In the genomic region with DNA sequence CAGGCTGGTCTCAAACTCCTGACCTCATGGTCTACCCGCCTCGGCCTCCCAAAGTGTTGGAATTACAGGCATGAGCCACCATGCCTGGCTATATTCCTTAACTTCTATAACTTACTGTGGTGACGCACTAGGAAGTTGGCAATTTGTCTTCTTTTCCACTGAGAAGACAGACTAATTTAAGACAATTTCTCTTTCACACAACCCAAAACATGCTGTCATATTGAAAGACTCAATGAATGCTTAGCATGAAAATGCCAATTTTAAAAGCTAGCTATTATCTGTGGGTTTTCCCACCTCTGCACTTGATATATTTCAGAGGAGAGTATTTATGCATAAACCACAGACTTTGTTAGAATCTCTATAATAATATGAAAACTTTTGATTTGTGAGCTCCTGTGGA, we compare ENCODE assay signal across 8 cellular contexts.
"Had no signal": no experiment of that assay in that cellular context is flagged by ENCODE, and none has a peak within 500 bp of the region (broad histone marks: within the 10 kb centered on the region; RNA-seq: fewer than 3 reads in every experiment).

No MANE protein-coding gene starts in this region.

- DNase-seq: IMR-90, KBM-7, KG1 had no signal

- H3K27ac Mint-ChIP-seq: IgD-negative memory B cell had no signal

- H3K36me3 Mint-ChIP-seq: IgD-negative memory B cell had no signal

- H3K4me1 Mint-ChIP-seq: IgD-negative memory B cell had no signal

- ATAC-seq: HepG2, K562 had no signal

- H3K27ac ChIP-seq: HL-60 had no signal

- H3K4me3 Mint-ChIP-seq: IgD-negative memory B cell had no signal

- FAIRE-seq: HepG2, HTR-8/SVneo, K562 had no signal

- H3K4me3 ChIP-seq: K562 had no signal

- H3K9me3 Mint-ChIP-seq: IgD-negative memory B cell had no signal

- H3K27me3 Mint-ChIP-seq: IgD-negative memory B cell had no signal
